Comparison of ENCODE assay signal across 8 cellular contexts in the genomic region with DNA sequence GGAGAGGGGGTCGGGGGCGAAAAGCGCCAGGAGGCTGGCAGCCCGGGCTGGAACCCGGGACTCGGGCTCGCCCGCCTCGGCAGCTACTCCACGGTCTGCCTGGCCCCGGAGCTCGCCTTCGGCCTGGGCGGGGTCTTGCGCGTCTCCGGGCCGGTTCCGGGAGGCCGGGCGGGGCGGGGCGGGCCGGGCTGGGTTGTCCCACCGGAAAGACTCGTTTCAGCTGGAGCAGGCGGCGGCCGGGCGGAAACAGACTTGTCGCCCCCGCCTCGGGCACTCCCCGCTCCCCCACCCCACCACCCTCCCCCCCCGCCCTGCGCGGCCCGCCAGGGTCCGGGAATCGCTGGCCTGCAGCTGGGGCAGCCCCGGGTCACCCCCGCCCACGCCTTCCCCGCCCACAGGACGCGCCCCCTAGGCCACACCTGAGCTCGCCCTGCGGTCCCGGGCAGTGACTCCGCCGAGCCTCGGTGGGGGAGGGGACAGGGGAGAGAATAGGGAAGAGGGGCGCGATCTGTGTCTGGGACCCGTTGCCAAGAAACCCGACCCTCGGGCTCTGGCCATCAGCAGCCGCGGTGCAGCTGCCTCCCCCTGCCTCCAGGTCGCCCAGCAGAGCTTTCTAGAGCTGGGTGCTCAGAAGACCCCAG.
A peak's percentile ranks its signal among the peaks of the same experiment; 100 is the strongest.
DNase-seq lines count a peak whose midpoint lies in the region; ATAC-seq, FAIRE-seq and TF ChIP-seq lines count a peak whose summit lies in the region.

No MANE protein-coding gene starts in this region.

- no peak for TF ChIP-seq POLR2A in GM12892 (IDR thresholded peaks at IDR 0.05; ENCODE audit: low read depth, low read length)

- H3K4me3 ChIP-seq in GM06990 (replicated peaks; ENCODE audit: low read depth, low read length): 0 out of 2 replicates have a peak overlapping the region, but pooled peaks have one; percentile 2
- peak overlapping the region; percentile 67 for H3K4me3 ChIP-seq in rectal smooth muscle tissue (ENCODE audit: low read length)

- peak overlapping the region; percentile 45 for H3K4me3 Mint-ChIP-seq in activated T-helper 1 cell treated with anti-CD3 and anti-CD28 coated beads, Interleukin-12 subunit alpha, Interleukin-12 subunit beta, Interleukin-2, Interleukin-4 antibody, amounts not matched to agents 30 ng/mL and 10 ng/mL and 1 ng/mL, durations not matched to agents 14 hours and 24 hours and 36 hours
- peak overlapping the region in 1 of 2 donors; percentile 85 for H3K4me3 Mint-ChIP-seq in CD14-positive monocyte

- H3K27me3 Mint-ChIP-seq in activated T-helper 1 cell treated with anti-CD3 and anti-CD28 coated beads, Interleukin-12 subunit alpha, Interleukin-12 subunit beta, Interleukin-2, Interleukin-4 antibody, amounts not matched to agents 30 ng/mL and 10 ng/mL and 1 ng/mL, durations not matched to agents 14 hours and 24 hours and 36 hours (ENCODE audit: insufficient read depth): peaks cover 30% of the 10 kb centered on the region
- H3K27me3 Mint-ChIP-seq in CD14-positive monocyte (ENCODE audit: low read depth in 3 of 3): peaks cover 49 to 68% (median 51%) of the 10 kb centered on the region in 3 donors

- peak; percentile 15 for DNase-seq in GM06990 (ENCODE audit: extremely low read depth, insufficient read length)
- no peak for DNase-seq in activated T-helper 1 cell treated with anti-CD3 and anti-CD28 coated beads, Interleukin-12 subunit alpha, Interleukin-12 subunit beta, Interleukin-2, Interleukin-4 antibody, amounts not matched to agents 30 ng/mL and 10 ng/mL and 1 ng/mL, durations not matched to agents 14 hours and 24 hours and 36 hours (ENCODE audit: low spot score)
- DNase-seq in left cardiac atrium: peak; percentile 88
- DNase-seq in GM12892 (ENCODE audit: insufficient read length): no peak
- no peak for DNase-seq in CD14-positive monocyte (ENCODE audit: low spot score)

- TF ChIP-seq CTCF in GM06990 (IDR thresholded peaks at IDR 0.05; ENCODE audit: insufficient read depth, low read length, poor library complexity, severe bottlenecking) (no peak), CD14-positive monocyte (IDR thresholded peaks at IDR 0.05) (no peak)

- H3K9me3 Mint-ChIP-seq in activated T-helper 1 cell treated with anti-CD3 and anti-CD28 coated beads, Interleukin-12 subunit alpha, Interleukin-12 subunit beta, Interleukin-2, Interleukin-4 antibody, amounts not matched to agents 30 ng/mL and 10 ng/mL and 1 ng/mL, durations not matched to agents 14 hours and 24 hours and 36 hours: no peaks in the 10 kb centered on the region
- H3K9me3 Mint-ChIP-seq in CD14-positive monocyte: peaks cover 0 to 11% (median 5%) of the 10 kb centered on the region in 7 donors

- H3K36me3 Mint-ChIP-seq in activated T-helper 1 cell treated with anti-CD3 and anti-CD28 coated beads, Interleukin-12 subunit alpha, Interleukin-12 subunit beta, Interleukin-2, Interleukin-4 antibody, amounts not matched to agents 30 ng/mL and 10 ng/mL and 1 ng/mL, durations not matched to agents 14 hours and 24 hours and 36 hours (ENCODE audit: low read depth): no peaks in the 10 kb centered on the region
- no peaks in the 10 kb centered on the region for H3K36me3 Mint-ChIP-seq in CD14-positive monocyte

- ATAC-seq in left cardiac atrium (peak; percentile 93 to 94), HG03571 (IDR thresholded peaks at IDR 0.05; ENCODE audit: unreplicated experiment) (no peak), HG03469 (IDR thresholded peaks at IDR 0.05; ENCODE audit: unreplicated experiment) (no peak)

- H3K27me3 ChIP-seq in GM06990 (replicated peaks; ENCODE audit: control insufficient read depth, insufficient read depth, low read length) (peaks cover 1% of the 10 kb centered on the region), rectal smooth muscle tissue (ENCODE audit: control insufficient read depth, insufficient read depth, low read length) (no peaks in the 10 kb centered on the region)

- H3K9ac ChIP-seq in rectal smooth muscle tissue (ENCODE audit: low read length): peak overlapping the region; percentile 62

- H3K27ac ChIP-seq in rectal smooth muscle tissue (ENCODE audit: low read depth, low read length): peak overlapping the region; percentile 43

- no peaks in the 10 kb centered on the region for H3K4me1 ChIP-seq in rectal smooth muscle tissue (ENCODE audit: control insufficient read depth, insufficient read depth, low read length)

- H3K4me1 Mint-ChIP-seq in activated T-helper 1 cell treated with anti-CD3 and anti-CD28 coated beads, Interleukin-12 subunit alpha, Interleukin-12 subunit beta, Interleukin-2, Interleukin-4 antibody, amounts not matched to agents 30 ng/mL and 10 ng/mL and 1 ng/mL, durations not matched to agents 14 hours and 24 hours and 36 hours (ENCODE audit: low read depth): no peaks in the 10 kb centered on the region
- H3K4me1 Mint-ChIP-seq in CD14-positive monocyte: peaks cover 6% of the 10 kb centered on the region

- intact Hi-C loops in activated T-helper 1 cell treated with anti-CD3 and anti-CD28 coated beads, Interleukin-12 subunit alpha, Interleukin-12 subunit beta, Interleukin-2, Interleukin-4 antibody, amounts not matched to agents 30 ng/mL and 10 ng/mL and 1 ng/mL, durations not matched to agents 14 hours and 24 hours and 36 hours (cut with micrococcal nuclease): no loop called here
- intact Hi-C loops in left cardiac atrium (cut with DNase I) (loop anchor here in 1 of 2 donors (5.0 kb wide), 1 partner anchor 109 kb away; a partner anchor contains a TSS), CD14-positive monocyte (cut with micrococcal nuclease) (no loop called here)

- no peak for FAIRE-seq in GM12892 (lab: Jason Lieb, UNC)

- H3K27ac Mint-ChIP-seq in activated T-helper 1 cell treated with anti-CD3 and anti-CD28 coated beads, Interleukin-12 subunit alpha, Interleukin-12 subunit beta, Interleukin-2, Interleukin-4 antibody, amounts not matched to agents 30 ng/mL and 10 ng/mL and 1 ng/mL, durations not matched to agents 14 hours and 24 hours and 36 hours: no peak overlapping the region
- no peak overlapping the region for H3K27ac Mint-ChIP-seq in CD14-positive monocyte

- H3K36me3 ChIP-seq in GM06990 (ENCODE audit: control insufficient read depth, insufficient read depth, low read length) (no peaks in the 10 kb centered on the region), rectal smooth muscle tissue (ENCODE audit: control insufficient read depth, insufficient read depth, low read length) (no peaks in the 10 kb centered on the region)

Comparison
In these comparisons a context has a peak if more than half of its experiments do, and no peak if none do; other contexts are left out.
1. DNase-seq: peak in GM06990 (single experiment) and left cardiac atrium (single experiment); none in activated T-helper 1 cell treated with anti-CD3 and anti-CD28 coated beads, Interleukin-12 subunit alpha, Interleukin-12 subunit beta, Interleukin-2, Interleukin-4 antibody, amounts not matched to agents 30 ng/mL and 10 ng/mL and 1 ng/mL, durations not matched to agents 14 hours and 24 hours and 36 hours (single experiment), GM12892 (single experiment) and CD14-positive monocyte (single experiment).
2. ATAC-seq: peak in left cardiac atrium (2 of 2); none in HG03571 (single experiment) and HG03469 (single experiment).